ENCODE assay signal across 12 cellular contexts in genomic region chr3:46607603-46608028, GRCh38. TPM values are rescaled to one million over a fixed set of nuclear protein-coding genes. Genes with fewer than 3 reads are reported as not detected.
A peak's percentile ranks its signal among the peaks of the same experiment; 100 is the strongest.
DNase-seq lines count a peak whose midpoint lies in the region; ATAC-seq, FAIRE-seq and TF ChIP-seq lines count a peak whose summit lies in the region.
"Had no signal": no experiment of that assay in that cellular context is flagged by ENCODE, and none has a peak within 500 bp of the region (broad histone marks: within the 10 kb centered on the region; RNA-seq: fewer than 3 reads in every experiment).

No MANE protein-coding gene starts in this region.

- no peaks in the 10 kb centered on the region for H3K36me3 ChIP-seq in mucosa of descending colon (ENCODE audit: low read depth)

- no peak for FAIRE-seq in urothelium cell line (lab: Jason Lieb, UNC)

- intact Hi-C loops in Right ventricle myocardium inferior (cut with DNase I) (no loop called here), left ventricle myocardium superior (cut with micrococcal nuclease) (no loop called here), mucosa of descending colon (cut with DNase I, micrococcal nuclease) (no loop called here)

- H3K4me3 ChIP-seq in mucosa of descending colon, result no peak overlapping the region

- no peak for DNase-seq in Right ventricle myocardium inferior (ENCODE audit: missing footprints)
- no peak for DNase-seq in left ventricle myocardium superior
- peak; percentile 40 for DNase-seq in RPMI7951 (ENCODE audit: low read depth)
- DNase-seq in fibroblast of gingiva (ENCODE audit: low read depth), result peak; percentile 71
- peak; percentile 30 for DNase-seq in urothelium cell line (ENCODE audit: low spot score)
- no peak for DNase-seq in stimulated activated naive CD4-positive, alpha-beta T cell treated with Interleukin-2 at 50 U/mL for 16 hours (lab: John Stamatoyannopoulos, UW)
- no peak for DNase-seq in SW 1271 (lab: John Stamatoyannopoulos, UW)
- DNase-seq in mucosa of descending colon, result no peak
- DNase-seq: activated B cell treated with CpG ODN at 0.5 μM for 24 hours, cortex of kidney, NCI-H2029 treated with DMSO at 0.1 percent for 48 hours had no signal

- H3K9me3 ChIP-seq in mucosa of descending colon, result no peaks in the 10 kb centered on the region

- TF ChIP-seq CTCF in mucosa of descending colon (IDR thresholded peaks at IDR 0.05), result no peak

- no peaks in the 10 kb centered on the region for H3K4me1 ChIP-seq in mucosa of descending colon (ENCODE audit: low read depth)

- ATAC-seq in Right ventricle myocardium inferior, result peak; percentile 44
- ATAC-seq in left ventricle myocardium superior, result no peak
- ATAC-seq in mucosa of descending colon, result no peak

RNA-seq across cellular contexts. Expression of gene FAM240A, which starts 4.7 kb away (rescaled TPM):
- total RNA-seq in Right ventricle myocardium inferior, result not detected
- total RNA-seq in left ventricle myocardium superior, result not detected
- not detected in 2 replicates for total RNA-seq in RPMI7951 (2014; rRNA removed; shearing (Covaris generic))
- total RNA-seq in mucosa of descending colon, result not detected
- total RNA-seq: activated B cell treated with CpG ODN at 0.5 μM for 24 hours, urinary bladder had no signal

RNA-seq across cellular contexts. Expression of gene LRRC2, which starts 41.5 kb away (rescaled TPM):
- 110 TPM for total RNA-seq in Right ventricle myocardium inferior
- 122 TPM for total RNA-seq in left ventricle myocardium superior
- total RNA-seq in RPMI7951 (2014; rRNA removed; shearing (Covaris generic)), result 0.12 and 0.59 TPM in 2 replicates
- total RNA-seq in mucosa of descending colon, result 1 to 10 TPM; 1.8 to 2.8 (median 2.5) TPM
- total RNA-seq: activated B cell treated with CpG ODN at 0.5 μM for 24 hours had no signal

Comparison
In these comparisons a context has a peak if more than half of its experiments do, and no peak if none do; other contexts are left out.
1. DNase-seq: peak in RPMI7951 (single experiment), fibroblast of gingiva (single experiment) and urothelium cell line (single experiment); none in Right ventricle myocardium inferior (single experiment), left ventricle myocardium superior (single experiment), stimulated activated naive CD4-positive, alpha-beta T cell treated with Interleukin-2 at 50 U/mL for 16 hours (single experiment), SW 1271 (0 of 2) and mucosa of descending colon (0 of 3).
2. RNA of gene LRRC2, which starts 41.5 kb away (total RNA-seq): 122 TPM in left ventricle myocardium superior (single experiment) and 110 TPM in Right ventricle myocardium inferior (single experiment); 1.8 to 2.8 TPM in mucosa of descending colon and 0.12 to 0.59 TPM in RPMI7951; every median in the first group is over 10 times any median in the second.